Comparison of ENCODE assay signal across 22 cellular contexts in genomic region chr15:63353887-63354286, GRCh38. TPM values are rescaled to one million over a fixed set of nuclear protein-coding genes. Genes with fewer than 3 reads are reported as not detected.
"Had no signal": no experiment of that assay in that cellular context is flagged by ENCODE, and none has a peak within 500 bp of the region (broad histone marks: within the 10 kb centered on the region; RNA-seq: fewer than 3 reads in every experiment).

No MANE protein-coding gene starts in this region.

- H3K4me3 Mint-ChIP-seq: activated naive CD8-positive, alpha-beta T cell treated with anti-CD3 and anti-CD28 coated beads for 36 hours; central memory CD8-positive, alpha-beta T cell; effector memory CD8-positive, alpha-beta T cell; natural killer cell treated with Interleukin-12 subunit alpha and Interleukin-12 subunit beta and Interleukin-15 and Interleukin-18, amount 100 ng/mL, for 72 hours; stimulated activated naive B cell treated with anti-CD40 and anti-IgM and Interleukin-4, amounts not matched to agents 10 μg/mL and 1 μg/mL and 100 μg/mL, for 72 hours; WTC11 had no signal

- H3K9me3 Mint-ChIP-seq: activated naive CD8-positive, alpha-beta T cell treated with anti-CD3 and anti-CD28 coated beads for 36 hours; central memory CD8-positive, alpha-beta T cell; effector memory CD8-positive, alpha-beta T cell; natural killer cell treated with Interleukin-12 subunit alpha and Interleukin-12 subunit beta and Interleukin-15 and Interleukin-18, amount 100 ng/mL, for 72 hours; stimulated activated naive B cell treated with anti-CD40 and anti-IgM and Interleukin-4, amounts not matched to agents 10 μg/mL and 1 μg/mL and 100 μg/mL, for 72 hours; WTC11 had no signal

- H3K9me3 ChIP-seq: breast epithelium, neutrophil, vagina had no signal

- ATAC-seq: effector memory CD8-positive, alpha-beta T cell; esophagus mucosa; left cardiac atrium; natural killer cell treated with Interleukin-12 subunit alpha and Interleukin-12 subunit beta and Interleukin-15 and Interleukin-18, amount 100 ng/mL, for 72 hours; sciatic nerve; stimulated activated naive B cell treated with anti-CD40 and anti-IgM and Interleukin-4, amounts not matched to agents 10 μg/mL and 1 μg/mL and 100 μg/mL, for 72 hours; WTC11 had no signal

- DNase-seq: activated naive CD4-positive, alpha-beta T cell treated with Interleukin-2 at 50 U/mL for 16 hours; activated naive CD8-positive, alpha-beta T cell treated with anti-CD3 and anti-CD28 coated beads for 36 hours; activated T-cell treated with anti-CD3 and anti-CD28 coated beads, Interleukin-2, amount 50 U/mL, for 48 hours; dorsolateral prefrontal cortex; effector memory CD8-positive, alpha-beta T cell; foreskin melanocyte; left cardiac atrium; stimulated activated CD4-positive, alpha-beta T cell treated with anti-CD3 and anti-CD28 coated beads, Interleukin-2, amount 100 ng/mL, for 48 hours; stimulated activated CD8-positive, alpha-beta memory T cell treated with anti-CD3 and anti-CD28 coated beads, Interleukin-4, amount 100 ng/mL, for 48 hours; stimulated activated naive B cell treated with anti-CD40 and anti-IgM and Interleukin-4, amounts not matched to agents 10 μg/mL and 1 μg/mL and 100 μg/mL, for 72 hours; T-helper 1 cell; trophoblast cell had no signal

- H3K36me3 ChIP-seq: breast epithelium, neutrophil, vagina had no signal

- H3K27me3 Mint-ChIP-seq: activated naive CD8-positive, alpha-beta T cell treated with anti-CD3 and anti-CD28 coated beads for 36 hours had no signal

- H3K27me3 ChIP-seq: breast epithelium, dorsolateral prefrontal cortex, neutrophil, vagina had no signal

- H3K27ac ChIP-seq: breast epithelium, dorsolateral prefrontal cortex, neutrophil, parathyroid adenoma, vagina had no signal

- H3K4me1 Mint-ChIP-seq: activated naive CD8-positive, alpha-beta T cell treated with anti-CD3 and anti-CD28 coated beads for 36 hours; central memory CD8-positive, alpha-beta T cell had no signal

- H3K36me3 Mint-ChIP-seq: activated naive CD8-positive, alpha-beta T cell treated with anti-CD3 and anti-CD28 coated beads for 36 hours; natural killer cell treated with Interleukin-12 subunit alpha and Interleukin-12 subunit beta and Interleukin-15 and Interleukin-18, amount 100 ng/mL, for 72 hours; stimulated activated naive B cell treated with anti-CD40 and anti-IgM and Interleukin-4, amounts not matched to agents 10 μg/mL and 1 μg/mL and 100 μg/mL, for 72 hours; WTC11 had no signal

- H3K4me3 ChIP-seq: breast epithelium, dorsolateral prefrontal cortex, vagina had no signal

- H3K4me1 ChIP-seq: breast epithelium, parathyroid adenoma had no signal

- H3K27ac Mint-ChIP-seq: activated naive CD8-positive, alpha-beta T cell treated with anti-CD3 and anti-CD28 coated beads for 36 hours; effector memory CD8-positive, alpha-beta T cell; natural killer cell treated with Interleukin-12 subunit alpha and Interleukin-12 subunit beta and Interleukin-15 and Interleukin-18, amount 100 ng/mL, for 72 hours; stimulated activated naive B cell treated with anti-CD40 and anti-IgM and Interleukin-4, amounts not matched to agents 10 μg/mL and 1 μg/mL and 100 μg/mL, for 72 hours; WTC11 had no signal

RNA-seq across cellular contexts. Expression of gene CA12, which starts 27.8 kb away (rescaled TPM):
- total RNA-seq: activated CD8-positive, alpha-beta memory T cell treated with anti-CD3 and anti-CD28 coated beads for 36 hours; natural killer cell treated with Interleukin-12 subunit alpha and Interleukin-12 subunit beta and Interleukin-15 and Interleukin-18, amount 100 ng/mL, for 72 hours had no signal
